8 cellular contexts compared by ENCODE assay signal in genomic region chr16:89711601-89712475, GRCh38. TPM values are rescaled to one million over a fixed set of nuclear protein-coding genes. Genes with fewer than 3 reads are reported as not detected.
A peak's percentile ranks its signal among the peaks of the same experiment; 100 is the strongest.
DNase-seq lines count a peak whose midpoint lies in the region; ATAC-seq, FAIRE-seq and TF ChIP-seq lines count a peak whose summit lies in the region.

No MANE protein-coding gene starts in this region.

- ATAC-seq in CD8-positive, alpha-beta T cell, result peak; percentile 98

- 1 to 4% (median 3%) methylated on average over 52 to 60 of the region's 60 CpGs for WGBS in small intestine, 3 donors

- peak overlapping the region; percentile 68 for H3K4me3 ChIP-seq in CD8-positive, alpha-beta T cell (ENCODE audit: low read depth, low read length)
- H3K4me3 ChIP-seq in H7 (ENCODE audit: insufficient read depth, low read depth, low read length), result peak overlapping the region; percentile 78
- H3K4me3 ChIP-seq in cardiac muscle cell, result peak overlapping the region; percentile 34
- peak overlapping the region; percentile 12 to 36 for H3K4me3 ChIP-seq in small intestine (ENCODE audit: low read depth in 1 of 2, low read length in 2 of 2)

- H3K27ac ChIP-seq in CD8-positive, alpha-beta T cell (ENCODE audit: low read depth, low read length), result no peak overlapping the region
- H3K27ac ChIP-seq in cardiac muscle cell (no peak overlapping the region), small intestine (ENCODE audit: low read depth in 1 of 2, low read length in 1 of 2) (no peak overlapping the region)

- H3K4me3 Mint-ChIP-seq in CD8-positive, alpha-beta T cell, result peak overlapping the region; percentile 65
- peak overlapping the region; percentile 79 for H3K4me3 Mint-ChIP-seq in activated T-helper 2 cell treated with anti-CD3 and anti-CD28 coated beads, Interferon-gamma antibody, Interleukin-2, Interleukin-4, amounts not matched to agents 10 μg/mL and 5 μg/mL and 100 μg/mL, durations not matched to agents 14 hours and 24 hours and 36 hours (ENCODE audit: low read depth)

- CTCF ChIA-PET in CD8-positive, alpha-beta T cell (lab: Charles Lee), result interaction anchor here (0.9 to 16.6 kb wide), 5 partner anchors 12 to 176 kb away, joined by 3 to 352 read pairs (median 21); no protein-coding TSS in a partner anchor

- H3K36me3 ChIP-seq in CD8-positive, alpha-beta T cell (ENCODE audit: insufficient read depth, low read length), result no peaks in the 10 kb centered on the region
- H3K36me3 ChIP-seq in H7 (replicated peaks; ENCODE audit: control insufficient read depth, insufficient read depth, low read length) (no peaks in the 10 kb centered on the region; the same call in 1 of the 2 replicates), cardiac muscle cell (no peaks in the 10 kb centered on the region), small intestine (ENCODE audit: control insufficient read depth in 2 of 2, insufficient read depth in 2 of 2, low read length in 2 of 2) (no peaks in the 10 kb centered on the region)

- no peak for TF ChIP-seq CTCF in CD8-positive, alpha-beta T cell (IDR thresholded peaks at IDR 0.05)
- TF ChIP-seq CTCF in cardiac muscle cell (IDR thresholded peaks at IDR 0.05; ENCODE audit: low read depth, low read length), result no peak

- no peaks in the 10 kb centered on the region for H3K27me3 ChIP-seq in CD8-positive, alpha-beta T cell (ENCODE audit: insufficient read depth, low read length)
- H3K27me3 ChIP-seq in H7 (ENCODE audit: control insufficient read depth, insufficient read depth, low read length) (no peaks in the 10 kb centered on the region), cardiac muscle cell (no peaks in the 10 kb centered on the region), small intestine (ENCODE audit: control insufficient read depth in 2 of 2, insufficient read depth in 2 of 2, low read length in 2 of 2) (no peaks in the 10 kb centered on the region)

- peaks cover 12% of the 10 kb centered on the region for H3K4me1 ChIP-seq in CD8-positive, alpha-beta T cell (ENCODE audit: insufficient read depth, low read length)
- peaks cover 4% of the 10 kb centered on the region for H3K4me1 ChIP-seq in cardiac muscle cell (ENCODE audit: low read depth)
- no peaks in the 10 kb centered on the region for H3K4me1 ChIP-seq in small intestine (ENCODE audit: control insufficient read depth in 2 of 2, insufficient read depth in 1 of 2, low read depth in 1 of 2, low read length in 1 of 2)

- peaks cover 1% of the 10 kb centered on the region for H3K4me1 Mint-ChIP-seq in CD8-positive, alpha-beta T cell (ENCODE audit: low read depth)
- H3K4me1 Mint-ChIP-seq in activated T-helper 2 cell treated with anti-CD3 and anti-CD28 coated beads, Interferon-gamma antibody, Interleukin-2, Interleukin-4, amounts not matched to agents 10 μg/mL and 5 μg/mL and 100 μg/mL, durations not matched to agents 14 hours and 24 hours and 36 hours (ENCODE audit: low read depth), result peaks cover 2% of the 10 kb centered on the region

- FAIRE-seq in small intestine (lab: Jason Lieb, UNC), result no peak

- H3K27me3 Mint-ChIP-seq in CD8-positive, alpha-beta T cell (ENCODE audit: low read depth), result no peaks in the 10 kb centered on the region
- no peaks in the 10 kb centered on the region for H3K27me3 Mint-ChIP-seq in activated T-helper 2 cell treated with anti-CD3 and anti-CD28 coated beads, Interferon-gamma antibody, Interleukin-2, Interleukin-4, amounts not matched to agents 10 μg/mL and 5 μg/mL and 100 μg/mL, durations not matched to agents 14 hours and 24 hours and 36 hours (ENCODE audit: low read depth)

- no peaks in the 10 kb centered on the region for H3K9me3 ChIP-seq in CD8-positive, alpha-beta T cell (ENCODE audit: low read length)
- H3K9me3 ChIP-seq in cardiac muscle cell (ENCODE audit: low read depth) (no peaks in the 10 kb centered on the region), small intestine (ENCODE audit: control insufficient read depth, low read depth) (no peaks in the 10 kb centered on the region)

- no peaks in the 10 kb centered on the region for H3K9me3 Mint-ChIP-seq in CD8-positive, alpha-beta T cell
- H3K9me3 Mint-ChIP-seq in activated T-helper 2 cell treated with anti-CD3 and anti-CD28 coated beads, Interferon-gamma antibody, Interleukin-2, Interleukin-4, amounts not matched to agents 10 μg/mL and 5 μg/mL and 100 μg/mL, durations not matched to agents 14 hours and 24 hours and 36 hours, result no peaks in the 10 kb centered on the region

- H3K36me3 Mint-ChIP-seq in CD8-positive, alpha-beta T cell, result peaks cover 4% of the 10 kb centered on the region
- H3K36me3 Mint-ChIP-seq in activated T-helper 2 cell treated with anti-CD3 and anti-CD28 coated beads, Interferon-gamma antibody, Interleukin-2, Interleukin-4, amounts not matched to agents 10 μg/mL and 5 μg/mL and 100 μg/mL, durations not matched to agents 14 hours and 24 hours and 36 hours (ENCODE audit: low read depth), result peaks cover 15% of the 10 kb centered on the region

- DNase-seq in CD8-positive, alpha-beta T cell, result peak; percentile 55 to 87 (median 67)
- DNase-seq in H7 (peak; percentile 98), RKO (ENCODE audit: low spot score) (peak; percentile 78), cardiac muscle cell (ENCODE audit: low read depth in 1 of 2, low spot score in 1 of 2) (peak; percentile 71 to 75), small intestine (peak; percentile 41), amniotic stem cell (lab: John Stamatoyannopoulos, UW) (no peak), occipital lobe (lab: John Stamatoyannopoulos, UW) (no peak)
- peak; percentile 63 for DNase-seq in activated T-helper 2 cell treated with anti-CD3 and anti-CD28 coated beads, Interferon-gamma antibody, Interleukin-2, Interleukin-4, amounts not matched to agents 10 μg/mL and 5 μg/mL and 100 μg/mL, durations not matched to agents 14 hours and 24 hours and 36 hours (ENCODE audit: low spot score)

- POLR2A ChIA-PET in CD8-positive, alpha-beta T cell (lab: Charles Lee), result interaction anchor here (0.8 to 1.8 kb wide), 3 partner anchors 11 to 34 kb away, joined by 3 to 5 read pairs (median 3); no protein-coding TSS in a partner anchor

- intact Hi-C loops in CD8-positive, alpha-beta T cell (cut with DNase I, micrococcal nuclease), result loop anchor here (1.0 to 2.0 kb wide), 4 partner anchors 8 to 49 kb away; partner anchors contain the start of genes SPATA2L (in 1 of the 2) and VPS9D1 (in 1 of the 2)
- intact Hi-C loops in activated T-helper 2 cell treated with anti-CD3 and anti-CD28 coated beads, Interferon-gamma antibody, Interleukin-2, Interleukin-4, amounts not matched to agents 10 μg/mL and 5 μg/mL and 100 μg/mL, durations not matched to agents 14 hours and 24 hours and 36 hours (cut with micrococcal nuclease), result loop anchor here (1.0 kb wide), 1 partner anchor 10 kb away; no protein-coding TSS in a partner anchor

- no peak overlapping the region for H3K27ac Mint-ChIP-seq in CD8-positive, alpha-beta T cell
- no peak overlapping the region for H3K27ac Mint-ChIP-seq in activated T-helper 2 cell treated with anti-CD3 and anti-CD28 coated beads, Interferon-gamma antibody, Interleukin-2, Interleukin-4, amounts not matched to agents 10 μg/mL and 5 μg/mL and 100 μg/mL, durations not matched to agents 14 hours and 24 hours and 36 hours

RNA-seq across cellular contexts. Expression of gene VPS9D1, which starts 8.9 kb away (rescaled TPM):
- 10 to 100 TPM; 15.7 to 15.9 TPM for total RNA-seq in CD8-positive, alpha-beta T cell
- total RNA-seq in H7 (2014; rRNA removed; shearing (Covaris generic)), result 1.9 and 4.5 TPM in 2 replicates
- 4.6 and 4.8 TPM in 2 replicates for total RNA-seq in activated T-helper 2 cell treated with anti-CD3 and anti-CD28 coated beads, Interferon-gamma antibody, Interleukin-2, Interleukin-4, amounts not matched to agents 10 μg/mL and 5 μg/mL and 100 μg/mL, durations not matched to agents 14 hours and 24 hours and 36 hours
- total RNA-seq in cardiac muscle cell (21.3 and 30.0 TPM in 2 replicates), occipital lobe (9.7 TPM)
- polyA plus RNA-seq in cardiac muscle cell (15.4 and 22.3 TPM in 2 replicates), small intestine (10 to 100 TPM; 14.4 to 48.5 (median 43.2) TPM)

RNA-seq across cellular contexts. Expression of gene ZNF276, which starts 9.5 kb away (rescaled TPM):
- 100 to 1,000 TPM; 127 to 130 TPM for total RNA-seq in CD8-positive, alpha-beta T cell
- total RNA-seq in H7 (2014; rRNA removed; shearing (Covaris generic)), result 8.0 and 11.4 TPM in 2 replicates
- 34.4 and 35.5 TPM in 2 replicates for total RNA-seq in activated T-helper 2 cell treated with anti-CD3 and anti-CD28 coated beads, Interferon-gamma antibody, Interleukin-2, Interleukin-4, amounts not matched to agents 10 μg/mL and 5 μg/mL and 100 μg/mL, durations not matched to agents 14 hours and 24 hours and 36 hours
- total RNA-seq in cardiac muscle cell, result 30.4 and 43.2 TPM in 2 replicates
- 16.2 and 22.5 TPM in 2 replicates for polyA plus RNA-seq in cardiac muscle cell
- 10 to 100 TPM; 19.3 to 37.1 (median 26.2) TPM for polyA plus RNA-seq in small intestine
- total RNA-seq in occipital lobe, result 14.2 TPM

RNA-seq across cellular contexts. Expression of gene SPATA2L, which starts 10.3 kb away (rescaled TPM):
- 10 to 100 TPM; 26.5 to 28.6 TPM for total RNA-seq in CD8-positive, alpha-beta T cell
- total RNA-seq in H7 (2014; rRNA removed; shearing (Covaris generic)), result 13.5 and 16.0 TPM in 2 replicates
- 10.9 and 12.9 TPM in 2 replicates for total RNA-seq in activated T-helper 2 cell treated with anti-CD3 and anti-CD28 coated beads, Interferon-gamma antibody, Interleukin-2, Interleukin-4, amounts not matched to agents 10 μg/mL and 5 μg/mL and 100 μg/mL, durations not matched to agents 14 hours and 24 hours and 36 hours
- 15.5 and 25.2 TPM in 2 replicates for total RNA-seq in cardiac muscle cell
- 12.3 and 17.1 TPM in 2 replicates for polyA plus RNA-seq in cardiac muscle cell
- polyA plus RNA-seq in small intestine, result 10 to 100 TPM in 2 of 3 donors, 1 to 10 TPM in 1; 9.2 to 42.7 (median 29.7) TPM
- 12.5 TPM for total RNA-seq in occipital lobe

RNA-seq across cellular contexts. Expression of gene CDK10, which starts 25.3 kb away (rescaled TPM):
- total RNA-seq in CD8-positive, alpha-beta T cell, result 10 to 100 TPM; 67.0 to 73.1 TPM
- 36.5 and 45.0 TPM in 2 replicates for total RNA-seq in H7 (2014; rRNA removed; shearing (Covaris generic))
- total RNA-seq in activated T-helper 2 cell treated with anti-CD3 and anti-CD28 coated beads, Interferon-gamma antibody, Interleukin-2, Interleukin-4, amounts not matched to agents 10 μg/mL and 5 μg/mL and 100 μg/mL, durations not matched to agents 14 hours and 24 hours and 36 hours, result 95.5 and 103 TPM in 2 replicates
- total RNA-seq in cardiac muscle cell, result 58.8 and 76.3 TPM in 2 replicates
- polyA plus RNA-seq in cardiac muscle cell, result 142 and 159 TPM in 2 replicates
- polyA plus RNA-seq in small intestine, result 100 to 1,000 TPM; 100 to 239 (median 169) TPM
- total RNA-seq in occipital lobe, result 22.9 TPM

RNA-seq across cellular contexts. Expression of gene SPATA33, which starts 54.2 kb away (rescaled TPM):
- total RNA-seq in CD8-positive, alpha-beta T cell, result 1 to 10 TPM; 4.8 to 5.1 TPM
- total RNA-seq in H7 (2014; rRNA removed; shearing (Covaris generic)), result 5.5 and 7.0 TPM in 2 replicates
- total RNA-seq in activated T-helper 2 cell treated with anti-CD3 and anti-CD28 coated beads, Interferon-gamma antibody, Interleukin-2, Interleukin-4, amounts not matched to agents 10 μg/mL and 5 μg/mL and 100 μg/mL, durations not matched to agents 14 hours and 24 hours and 36 hours, result 15.5 and 16.6 TPM in 2 replicates
- 8.3 and 12.6 TPM in 2 replicates for total RNA-seq in cardiac muscle cell
- 13.2 and 13.5 TPM in 2 replicates for polyA plus RNA-seq in cardiac muscle cell
- polyA plus RNA-seq in small intestine, result 10 to 100 TPM in 1 of 3 donors, 1 to 10 TPM in 2; 6.5 to 17.0 (median 6.8) TPM
- total RNA-seq in occipital lobe, result 4.8 TPM

Comparison
In these comparisons a context has a peak if more than half of its experiments do, and no peak if none do; other contexts are left out.
1. DNase-seq: peak in CD8-positive, alpha-beta T cell (7 of 7), H7 (single experiment), RKO (single experiment), activated T-helper 2 cell treated with anti-CD3 and anti-CD28 coated beads, Interferon-gamma antibody, Interleukin-2, Interleukin-4, amounts not matched to agents 10 μg/mL and 5 μg/mL and 100 μg/mL, durations not matched to agents 14 hours and 24 hours and 36 hours (single experiment), cardiac muscle cell (2 of 2) and small intestine (single experiment); none in amniotic stem cell (single experiment) and occipital lobe (single experiment).
2. H3K4me3 ChIP-seq: peak in every context shown above with its lines; median percentile 78 in H7; 68 in CD8-positive, alpha-beta T cell; 34 in cardiac muscle cell; 24 in small intestine.